In genomic region chr3:186048119-186048518, GRCh38 we compare ENCODE assay signal across 20 cellular contexts.
DNase-seq lines count a peak whose midpoint lies in the region; ATAC-seq, FAIRE-seq and TF ChIP-seq lines count a peak whose summit lies in the region.
"Had no signal": no experiment of that assay in that cellular context is flagged by ENCODE, and none has a peak within 500 bp of the region (broad histone marks: within the 10 kb centered on the region; RNA-seq: fewer than 3 reads in every experiment).

No MANE protein-coding gene starts in this region.

- no peak overlapping the region for H2AK9ac ChIP-seq in IMR-90 (replicated peaks; ENCODE audit: low read depth, low read length, poor library complexity)

- TF ChIP-seq RAD21 in HepG2 (CRISPR knock-in tag; IDR thresholded peaks at IDR 0.05) (no peak), IMR-90 (IDR thresholded peaks at IDR 0.05; ENCODE audit: low read length) (no peak)

- POLR2A ChIA-PET in HepG2 (lab: Yijun Ruan, JAX) (no interaction called here), IMR-90 (lab: Charles Lee; ENCODE audit: unreplicated experiment) (no interaction called here)

- no peak overlapping the region for H4K8ac ChIP-seq in IMR-90 (ENCODE audit: low read depth in 2 of 2, low read length in 2 of 2)

- H2BK5ac ChIP-seq in IMR-90 (ENCODE audit: low read depth, low read length, poor library complexity, severe bottlenecking) = no peak overlapping the region

- no peaks in the 10 kb centered on the region for H3K27me3 ChIP-seq in HepG2 (ENCODE audit: control insufficient read depth in 1 of 2, insufficient read depth in 2 of 2, low read length in 2 of 2)
- no peaks in the 10 kb centered on the region for H3K27me3 ChIP-seq in right lobe of liver
- H3K27me3 ChIP-seq in IMR-90 (ENCODE audit: control insufficient read depth, insufficient read depth, low read length) = no peaks in the 10 kb centered on the region
- H3K27me3 ChIP-seq in osteoblast (ENCODE audit: insufficient read depth, low read length) = no peaks in the 10 kb centered on the region
- no peaks in the 10 kb centered on the region for H3K27me3 ChIP-seq in spleen (replicated peaks in 1 of 7)

- H2AK5ac ChIP-seq in IMR-90 (ENCODE audit: low read depth, low read length) = no peak overlapping the region

- no peak overlapping the region for H3K4me2 ChIP-seq in HepG2 (ENCODE audit: low read depth, low read length)
- H3K4me2 ChIP-seq in IMR-90 (ENCODE audit: low read depth, low read length) = no peak overlapping the region
- H3K4me2 ChIP-seq in osteoblast (ENCODE audit: insufficient read depth, low read length) = no peak overlapping the region
- H3K4me2 ChIP-seq: A549 had no signal

- no peak overlapping the region for H2BK20ac ChIP-seq in IMR-90 (ENCODE audit: low read depth, low read length)

- DNase-seq in HepG2 (ENCODE audit: low spot score) (no peak), right lobe of liver (no peak), IMR-90 (no peak), osteoblast (ENCODE audit: insufficient read length, low spot score, missing footprints) (peak; percentile 50), spleen (no peak)
- DNase-seq: AML-193; C1 segment of cervical spinal cord; CD4-positive, alpha-beta memory T cell; CD4-positive, CD25-positive, alpha-beta regulatory T cell; CD8-positive, alpha-beta memory T cell; COR-L47; DMS79 treated with DMSO at 0.1 percent for 48 hours; GF-D8 had no signal

- no peaks in the 10 kb centered on the region for H3K79me1 ChIP-seq in IMR-90 (ENCODE audit: low read depth in 1 of 2, low read length in 2 of 2)

- no peak for FAIRE-seq in HepG2 (lab: Jason Lieb, UNC)
- FAIRE-seq: A549, D721Med, G401.6, GM12891, GM19239 had no signal

- peaks cover 2% of the 10 kb centered on the region; the same call in 1 of the 2 replicates for H3K9me1 ChIP-seq in IMR-90 (ENCODE audit: insufficient read depth, low read length)

- no peaks in the 10 kb centered on the region for H4K20me1 ChIP-seq in HepG2 (ENCODE audit: insufficient read depth, low read length)
- H4K20me1 ChIP-seq in IMR-90 (ENCODE audit: insufficient read depth, low read length) = no peaks in the 10 kb centered on the region
- peaks cover 2% of the 10 kb centered on the region for H4K20me1 ChIP-seq in osteoblast (ENCODE audit: insufficient read depth, low read length)

- no peak overlapping the region for H3K23ac ChIP-seq in IMR-90 (ENCODE audit: low read depth, low read length)

- no peak overlapping the region for H3K56ac ChIP-seq in IMR-90 (ENCODE audit: extremely low read depth, insufficient read depth, low read length)

- H3K4ac ChIP-seq in IMR-90 (ENCODE audit: low read depth, low read length) = no peak overlapping the region

- H2AFZ ChIP-seq in HepG2 (ENCODE audit: low read length) = no peak overlapping the region
- no peak overlapping the region for H2AFZ ChIP-seq in IMR-90 (replicated peaks; ENCODE audit: low read length, poor library complexity)
- H2AFZ ChIP-seq in osteoblast (ENCODE audit: low read length) = no peak overlapping the region

- no peak overlapping the region for H2BK15ac ChIP-seq in IMR-90 (ENCODE audit: low read depth, low read length)

- peaks cover 47% of the 10 kb centered on the region for H3K4me1 ChIP-seq in HepG2 (ENCODE audit: insufficient read depth, low read length)
- H3K4me1 ChIP-seq in right lobe of liver = no peaks in the 10 kb centered on the region
- H3K4me1 ChIP-seq in IMR-90 (ENCODE audit: control insufficient read depth, insufficient read depth, low read length) = peaks cover 2% of the 10 kb centered on the region
- no peaks in the 10 kb centered on the region for H3K4me1 ChIP-seq in osteoblast (ENCODE audit: insufficient read depth, low read length)
- H3K4me1 ChIP-seq in spleen = no peaks in the 10 kb centered on the region
- H3K4me1 ChIP-seq: A549 had no signal

- no peak overlapping the region for H4K91ac ChIP-seq in IMR-90 (ENCODE audit: insufficient read depth, low read depth, low read length)

- no peak for ATAC-seq in HepG2
- no peak for ATAC-seq in right lobe of liver
- ATAC-seq in IMR-90 (ENCODE audit: low read depth) = no peak
- no peak for ATAC-seq in GM21786 (IDR thresholded peaks at IDR 0.05; ENCODE audit: unreplicated experiment)
- ATAC-seq: A549 had no signal

- H3K9me3 ChIP-seq in HepG2 (ENCODE audit: low read length) = no peaks in the 10 kb centered on the region
- H3K9me3 ChIP-seq in right lobe of liver = no peaks in the 10 kb centered on the region
- H3K9me3 ChIP-seq in IMR-90 (ENCODE audit: control insufficient read depth, insufficient read depth, low read length) = no peaks in the 10 kb centered on the region
- H3K9me3 ChIP-seq in osteoblast (ENCODE audit: low read depth, low read length) = no peaks in the 10 kb centered on the region
- no peaks in the 10 kb centered on the region for H3K9me3 ChIP-seq in spleen
- H3K9me3 ChIP-seq: A549 had no signal

- H2BK120ac ChIP-seq in IMR-90 (ENCODE audit: low read depth, low read length) = no peak overlapping the region

- BruUV-seq in HepG2 (replicated peaks; lab: Mats Ljungman, UMichigan) (TSS peak; percentile 17), IMR-90 (replicated peaks; lab: Mats Ljungman, UMichigan) (TSS peak; percentile 64)

- 97% methylated on average over 3 of the region's 3 CpGs for WGBS in HepG2 (ENCODE audit: low lambda C conversion rate)
- WGBS in right lobe of liver (ENCODE audit: insufficient coverage, low coverage, low lambda C conversion rate, missing lambda C conversion rate) = 90% methylated on average over 3 of the region's 3 CpGs
- no CpG with 5 or more reads among the region's 3 CpGs for WGBS in IMR-90 (ENCODE audit: extremely low coverage in 2 of 2, insufficient read length in 1 of 2), 2 experiments
- 79 to 97% (median 95%) methylated on average over 3 of the region's 3 CpGs for WGBS in spleen, 5 donors

- CTCF ChIA-PET in HepG2 (lab: Yijun Ruan, JAX; ENCODE audit: low intra/inter-chr PET ratio, low total read pairs) (no interaction called here), IMR-90 (lab: Yijun Ruan, JAX) (no interaction called here)

- H3K36me3 ChIP-seq in HepG2 (replicated peaks in 1 of 2; ENCODE audit: control insufficient read depth in 1 of 2, insufficient read depth in 2 of 2, low read length in 2 of 2) = peaks cover 28 to 56% of the 10 kb centered on the region in 2 experiments
- peaks cover 0 to 6% (median 0%) of the 10 kb centered on the region in 4 donors for H3K36me3 ChIP-seq in right lobe of liver
- H3K36me3 ChIP-seq in IMR-90 (ENCODE audit: control insufficient read depth, insufficient read depth, low read length) = peaks cover 28% of the 10 kb centered on the region
- H3K36me3 ChIP-seq in osteoblast (ENCODE audit: insufficient read depth, low read length) = peaks cover 57% of the 10 kb centered on the region
- H3K36me3 ChIP-seq in spleen = peaks cover 0 to 58% (median 0%) of the 10 kb centered on the region in 6 donors

- H3K27ac ChIP-seq in HepG2 (ENCODE audit: extremely low read length, insufficient read depth, low read length) = no peak overlapping the region
- H3K27ac ChIP-seq in right lobe of liver = no peak overlapping the region
- H3K27ac ChIP-seq in IMR-90 (ENCODE audit: insufficient read depth, low read length) = no peak overlapping the region
- H3K27ac ChIP-seq in osteoblast (ENCODE audit: low read depth, low read length) = no peak overlapping the region
- H3K27ac ChIP-seq in spleen = no peak overlapping the region
- H3K27ac ChIP-seq: 22Rv1, A549 had no signal

- no peak for TF ChIP-seq CTCF in HepG2 (CRISPR knock-in tag; IDR thresholded peaks at IDR 0.05)
- TF ChIP-seq CTCF in right lobe of liver (IDR thresholded peaks at IDR 0.05) = no peak
- TF ChIP-seq CTCF in IMR-90 (conservative IDR thresholded peaks at IDR 0.05; ENCODE audit: low read depth, low read length) = no peak
- TF ChIP-seq CTCF in osteoblast (IDR thresholded peaks at IDR 0.05; ENCODE audit: extremely low read depth, low read depth, low read length) = no peak
- no peak for TF ChIP-seq CTCF in spleen (IDR thresholded peaks at IDR 0.05 in 8 of 11, conservative IDR thresholded peaks at IDR 0.05 in 3 of 11)

- H4K5ac ChIP-seq in IMR-90 (ENCODE audit: low read depth, low read length) = no peak overlapping the region

- H3K79me2 ChIP-seq in HepG2 (ENCODE audit: insufficient read depth, low read length) (no peaks in the 10 kb centered on the region), osteoblast (ENCODE audit: insufficient read depth, low read length) (no peaks in the 10 kb centered on the region)

- H3K9ac ChIP-seq in HepG2 (ENCODE audit: insufficient read depth, low read depth, low read length) = no peak overlapping the region
- H3K9ac ChIP-seq in IMR-90 (ENCODE audit: low read depth, low read length) = no peak overlapping the region

- TF ChIP-seq POLR2A in HepG2 (IDR thresholded peaks at IDR 0.05; ENCODE audit: insufficient read depth in 1 of 2, low read depth in 2 of 2, low read length in 2 of 2) (no peak), right lobe of liver (IDR thresholded peaks at IDR 0.05) (no peak), IMR-90 (IDR thresholded peaks at IDR 0.05; ENCODE audit: low read depth, low read length) (no peak), spleen (IDR thresholded peaks at IDR 0.05) (no peak)

- H3K4me3 ChIP-seq in HepG2 (replicated peaks in 1 of 3; ENCODE audit: insufficient read depth in 1 of 3, low read depth in 2 of 3, low read length in 3 of 3) (no peak overlapping the region), right lobe of liver (no peak overlapping the region), IMR-90 (ENCODE audit: insufficient read depth, low read depth, low read length) (no peak overlapping the region), osteoblast (ENCODE audit: insufficient read depth, low read length) (no peak overlapping the region), spleen (no peak overlapping the region)
- H3K4me3 ChIP-seq: A549 had no signal

- dilution Hi-C loops in IMR-90 (cut with HindIII; ENCODE audit: low sequenced_read_pairs, unreplicated experiment) = no loop called here

- no peak overlapping the region for H3K18ac ChIP-seq in IMR-90 (ENCODE audit: low read depth, low read length)

- H3K14ac ChIP-seq in IMR-90 (replicated peaks; ENCODE audit: low read depth, low read length) = no peak overlapping the region

- intact Hi-C loops in HepG2 (cut with micrococcal nuclease; ENCODE audit: unreplicated experiment) (no loop called here), right lobe of liver (cut with DNase I) (no loop called here), IMR-90 (cut with micrococcal nuclease) (no loop called here), spleen (cut with DNase I; ENCODE audit: low total_unique reads) (no loop called here)

- in situ Hi-C loops in HepG2 (cut with HindIII; ENCODE audit: extremely low pct_ligation_motif_present, low pct_unique_long_range_greater_than_20kb) = no loop called here
- in situ Hi-C loops in IMR-90 (cut with MboI; ENCODE audit: low sequenced_read_pairs) = no loop called here

- TF ChIP-seq EP300 in HepG2 (IDR thresholded peaks at IDR 0.05; ENCODE audit: low read depth in 2 of 2, low read length in 2 of 2) (no peak), HepG2 (CRISPR knock-in tag; IDR thresholded peaks at IDR 0.05; ENCODE audit: borderline replicate concordance) (no peak)

TF ChIP-seq in IMR-90, 13 proteins besides CTCF, POLR2A, EP300 and RAD21 (continues in another document):
- TF ChIP-seq NFE2L2 (IDR thresholded peaks at IDR 0.05; ENCODE audit: low read depth, low read length) (no peak), RFX5 (IDR thresholded peaks at IDR 0.05; ENCODE audit: low read depth, low read length) (no peak), SMC3 (IDR thresholded peaks at IDR 0.05; ENCODE audit: low read depth, low read length) (no peak), BHLHE40 (IDR thresholded peaks at IDR 0.05; ENCODE audit: low read depth, low read length) (no peak)
